Comparison of ENCODE assay signal across 8 cellular contexts in genomic region chrX:41116948-41117347, GRCh38. TPM values are rescaled to one million over a fixed set of nuclear protein-coding genes. Genes with fewer than 3 reads are reported as not detected.
DNase-seq lines count a peak whose midpoint lies in the region; ATAC-seq and TF ChIP-seq lines count a peak whose summit lies in the region.

No MANE protein-coding gene starts in this region.

- no peaks in the 10 kb centered on the region for H3K27me3 Mint-ChIP-seq in Calu3 (ENCODE audit: unreplicated experiment)
- H3K27me3 Mint-ChIP-seq in progenitor cell of endocrine pancreas = no peaks in the 10 kb centered on the region

- H3K4me1 Mint-ChIP-seq in Calu3 (ENCODE audit: low read depth, unreplicated experiment) = peaks cover 51% of the 10 kb centered on the region
- peaks cover 7% of the 10 kb centered on the region for H3K4me1 Mint-ChIP-seq in progenitor cell of endocrine pancreas (ENCODE audit: low read depth)

- ATAC-seq in GM19463 (IDR thresholded peaks at IDR 0.05; ENCODE audit: unreplicated experiment) (peak; percentile 71), HG03442 (IDR thresholded peaks at IDR 0.05; ENCODE audit: unreplicated experiment) (peak; percentile 74)

- intact Hi-C loops in Calu3 (cut with micrococcal nuclease; ENCODE audit: unreplicated experiment) = loop anchor here (5.0 to 10.0 kb wide), 3 partner anchors 192 to 465 kb away; no protein-coding TSS in a partner anchor
- intact Hi-C loops in posterior cingulate gyrus (cut with DNase I) = loop anchor here (5.0 kb wide), 1 partner anchor 465 kb away; no protein-coding TSS in a partner anchor

- H3K4me3 ChIP-seq in choroid plexus epithelial cell (ENCODE audit: low read depth, low read length) = no peak overlapping the region

- TF ChIP-seq CTCF in Calu3 (IDR thresholded peaks at IDR 0.05; ENCODE audit: unreplicated experiment) (no peak), choroid plexus epithelial cell (conservative IDR thresholded peaks at IDR 0.05; ENCODE audit: low read depth, low read length) (no peak), progenitor cell of endocrine pancreas (IDR thresholded peaks at IDR 0.05; ENCODE audit: unreplicated experiment) (no peak)

- H3K4me3 Mint-ChIP-seq in Calu3 (ENCODE audit: low read depth, unreplicated experiment) = peak overlapping the region; percentile 31
- no peak overlapping the region for H3K4me3 Mint-ChIP-seq in progenitor cell of endocrine pancreas (ENCODE audit: low read depth)

- BruUV-seq in Calu3 (replicated peaks; lab: Mats Ljungman, UMichigan) = no TSS peak

- no peaks in the 10 kb centered on the region for H3K9me3 Mint-ChIP-seq in Calu3 (ENCODE audit: low read depth, unreplicated experiment)
- H3K9me3 Mint-ChIP-seq in progenitor cell of endocrine pancreas (ENCODE audit: low read depth) = peaks cover 9% of the 10 kb centered on the region

- DNase-seq in Calu3 = no peak
- DNase-seq in choroid plexus epithelial cell (ENCODE audit: low read depth) = peak; percentile 36
- DNase-seq in progenitor cell of endocrine pancreas (ENCODE audit: low spot score, unreplicated experiment) = no peak
- DNase-seq in NCI-H82 (lab: John Stamatoyannopoulos, UW) = no peak
- no peak for DNase-seq in posterior cingulate gyrus
- DNase-seq in NCI-H1436 (lab: John Stamatoyannopoulos, UW) = no peak

- peaks cover 4% of the 10 kb centered on the region for H3K36me3 Mint-ChIP-seq in Calu3 (ENCODE audit: insufficient read depth, unreplicated experiment)
- peaks cover 2% of the 10 kb centered on the region for H3K36me3 Mint-ChIP-seq in progenitor cell of endocrine pancreas (ENCODE audit: insufficient read depth)

- H3K27ac Mint-ChIP-seq in Calu3 (ENCODE audit: unreplicated experiment) (no peak overlapping the region), progenitor cell of endocrine pancreas (no peak overlapping the region)

- CTCF ChIA-PET in Calu3 (lab: Charles Lee) = no interaction called here

RNA-seq across cellular contexts. Expression of gene USP9X, which starts 31.7 kb away (rescaled TPM):
- total RNA-seq in Calu3 (2022) = 87.5 and 89.2 TPM in 2 replicates
- total RNA-seq in progenitor cell of endocrine pancreas = 75.3 and 79.8 TPM in 2 replicates
